In genomic region chr7:24773646-24774045, GRCh38 we compare ENCODE assay signal across 22 cellular contexts.
"Had no signal": no experiment of that assay in that cellular context is flagged by ENCODE, and none has a peak within 500 bp of the region (broad histone marks: within the 10 kb centered on the region; RNA-seq: fewer than 3 reads in every experiment).

No MANE protein-coding gene starts in this region.

- H3K27ac ChIP-seq: esophagus muscularis mucosa, heart right ventricle, right atrium auricular region, spleen, testis, transverse colon, WERI-Rb-1 had no signal

- H3K4me1 ChIP-seq: esophagus muscularis mucosa, right atrium auricular region, spleen, testis, transverse colon had no signal

- H3K9me3 ChIP-seq: right atrium auricular region, testis, transverse colon had no signal

- DNase-seq: activated CD4-positive, alpha-beta T cell treated with anti-CD3 and anti-CD28 coated beads for 48 hours; activated CD4-positive, alpha-beta T cell treated with anti-CD3 and anti-CD28 coated beads, Interleukin-2, amount 50 U/mL, for 48 hours; activated CD8-positive, alpha-beta memory T cell treated with anti-CD3 and anti-CD28 coated beads, Interleukin-2, amount 50 U/mL, for 4 hours; activated gamma-delta T cell; activated naive CD4-positive, alpha-beta T cell treated with anti-CD3 and anti-CD28 coated beads, Interleukin-2, amount 10 ng/mL, durations not matched to agents 7 days and 5 days; activated naive CD8-positive, alpha-beta T cell treated with anti-CD3 and anti-CD28 coated beads, Interleukin-2, amount 10 ng/mL, durations not matched to agents 7 days and 5 days; activated T-cell treated with anti-CD3 and anti-CD28 coated beads, Interleukin-2, amount 50 U/mL, for 1 hour; amniotic stem cell; central memory CD4-positive, alpha-beta T cell; endodermal cell; foreskin melanocyte; heart right ventricle; midbrain; natural killer cell; spleen; stimulated activated naive CD4-positive, alpha-beta T cell treated with Interleukin-2 at 50 U/mL for 16 hours; testis; transverse colon; WERI-Rb-1 had no signal

- ATAC-seq: activated CD4-positive, CD25-positive, alpha-beta regulatory T cell treated with anti-CD3 and anti-CD28 coated beads, Interleukin-2, amount 50 U/mL, for 24 hours; heart right ventricle; natural killer cell had no signal

- H3K4me3 ChIP-seq: esophagus muscularis mucosa, heart right ventricle, right atrium auricular region, spleen, testis, transverse colon had no signal

- H3K27me3 ChIP-seq: esophagus muscularis mucosa, heart right ventricle, right atrium auricular region, spleen, testis, transverse colon had no signal

- H3K36me3 ChIP-seq: esophagus muscularis mucosa, heart right ventricle, right atrium auricular region, spleen, transverse colon, WERI-Rb-1 had no signal
